15 cellular contexts compared by ENCODE assay signal in the genomic region with DNA sequence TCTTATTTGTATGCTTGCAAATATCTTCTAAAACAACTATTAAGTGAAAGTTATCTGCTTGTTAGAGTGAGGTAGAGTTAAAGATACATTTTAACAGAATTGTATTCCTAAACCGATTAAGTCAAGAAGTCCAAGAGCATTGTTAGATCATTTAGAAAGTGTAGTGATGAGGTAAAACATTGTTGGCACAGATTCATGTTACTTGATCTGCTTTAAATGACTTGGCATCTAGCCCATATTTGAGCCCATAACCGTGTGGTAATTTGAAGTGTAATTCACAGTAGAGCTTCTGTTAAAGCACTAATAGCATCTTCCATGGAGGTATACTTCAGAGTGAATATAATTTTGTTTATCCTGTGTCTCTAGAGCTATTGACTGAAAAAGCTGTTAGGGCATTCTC.
A peak's percentile ranks its signal among the peaks of the same experiment; 100 is the strongest.
DNase-seq lines count a peak whose midpoint lies in the region; ATAC-seq and TF ChIP-seq lines count a peak whose summit lies in the region.
"Had no signal": no experiment of that assay in that cellular context is flagged by ENCODE, and none has a peak within 500 bp of the region (broad histone marks: within the 10 kb centered on the region; RNA-seq: fewer than 3 reads in every experiment).

No MANE protein-coding gene starts in this region.

- intact Hi-C loops in Calu3 (cut with micrococcal nuclease; ENCODE audit: unreplicated experiment): loop anchor here (5.0 kb wide), 1 partner anchor 58 kb away; no protein-coding TSS in a partner anchor

- BruUV-seq in Calu3 (replicated peaks; lab: Mats Ljungman, UMichigan): no TSS peak

- no peaks in the 10 kb centered on the region for H3K27me3 Mint-ChIP-seq in Calu3 (ENCODE audit: unreplicated experiment)

- H3K4me3 ChIP-seq in fibroblast of lung (replicated peaks in 1 of 4; ENCODE audit: control extremely low read depth in 1 of 4, insufficient read depth in 1 of 4, low read depth in 3 of 4, low read length in 4 of 4) (no peak overlapping the region), H7 (ENCODE audit: insufficient read depth, low read depth, low read length) (no peak overlapping the region)
- H3K4me3 ChIP-seq: GM12878, lower lobe of right lung, right lobe of liver had no signal

- H3K4me1 ChIP-seq in fibroblast of lung (ENCODE audit: control insufficient read depth, extremely low read depth, insufficient read depth, low read length): peaks cover 6% of the 10 kb centered on the region

- H4K20me1 ChIP-seq in fibroblast of lung (ENCODE audit: control insufficient read depth, extremely low read depth, insufficient read depth, low read length): peaks cover 6% of the 10 kb centered on the region

- ATAC-seq in HG02938 (IDR thresholded peaks at IDR 0.05; ENCODE audit: unreplicated experiment): no peak
- ATAC-seq: GM12878, lower lobe of right lung, right lobe of liver had no signal

- H3K27ac Mint-ChIP-seq in Calu3 (ENCODE audit: unreplicated experiment): no peak overlapping the region

- no peaks in the 10 kb centered on the region for H3K9me3 Mint-ChIP-seq in Calu3 (ENCODE audit: low read depth, unreplicated experiment)

- no peaks in the 10 kb centered on the region for H3K36me3 ChIP-seq in fibroblast of lung (ENCODE audit: control insufficient read depth, insufficient read depth, low read length)
- H3K36me3 ChIP-seq in H7 (replicated peaks; ENCODE audit: control insufficient read depth, insufficient read depth, low read length): no peaks in the 10 kb centered on the region
- H3K36me3 ChIP-seq: brain microvascular endothelial cell, lower lobe of right lung had no signal

- no peaks in the 10 kb centered on the region for H3K9me3 ChIP-seq in fibroblast of lung (ENCODE audit: control insufficient read depth, insufficient read depth, low read depth, low read length)
- H3K9me3 ChIP-seq: lower lobe of right lung, right lobe of liver had no signal

- no peak overlapping the region for H2AFZ ChIP-seq in fibroblast of lung (ENCODE audit: low read length)

- CTCF ChIA-PET in Calu3 (lab: Charles Lee): no interaction called here

- no peak overlapping the region for H3K4me2 ChIP-seq in fibroblast of lung (ENCODE audit: extremely low read depth, insufficient read depth, low read length)

- peaks cover 17% of the 10 kb centered on the region for H3K4me1 Mint-ChIP-seq in Calu3 (ENCODE audit: low read depth, unreplicated experiment)

- TF ChIP-seq CTCF in Calu3 (IDR thresholded peaks at IDR 0.05; ENCODE audit: unreplicated experiment) (no peak), fibroblast of lung (conservative IDR thresholded peaks at IDR 0.05 in 1 of 2, IDR thresholded peaks at IDR 0.05 in 1 of 2; ENCODE audit: low read depth in 1 of 2, low read length in 2 of 2) (no peak)

- H3K27ac ChIP-seq in fibroblast of lung (ENCODE audit: insufficient read depth, low read length): no peak overlapping the region
- H3K27ac ChIP-seq: brain microvascular endothelial cell, lower lobe of right lung, right lobe of liver had no signal

- H3K4me3 Mint-ChIP-seq in Calu3 (ENCODE audit: low read depth, unreplicated experiment): no peak overlapping the region

- H3K27me3 ChIP-seq in fibroblast of lung (ENCODE audit: control insufficient read depth, insufficient read depth, low read length) (no peaks in the 10 kb centered on the region), H7 (ENCODE audit: control insufficient read depth, insufficient read depth, low read length) (no peaks in the 10 kb centered on the region)
- H3K27me3 ChIP-seq: brain microvascular endothelial cell, right lobe of liver had no signal

- no peak overlapping the region for H3K9ac ChIP-seq in fibroblast of lung (ENCODE audit: insufficient read depth, low read length)

- peak; percentile 1 for DNase-seq in Calu3
- peak; percentile 76 for DNase-seq in NCI-H1092 treated with DMSO at 0.1 percent for 48 hours (lab: John Stamatoyannopoulos, UW)
- peak; percentile 23 for DNase-seq in NCI-H524 treated with DMSO at 0.1 percent for 48 hours (lab: John Stamatoyannopoulos, UW)
- DNase-seq in fibroblast of lung (ENCODE audit: low read depth in 2 of 2): peak; percentile 48 to 57
- no peak for DNase-seq in H7
- no peak for DNase-seq in CD1c-positive myeloid dendritic cell (ENCODE audit: extremely low spot score)
- no peak for DNase-seq in NK-92 treated with Interleukin-12 subunit alpha and Interleukin-12 subunit beta, amount 100 ng/mL, for 24 hours (lab: John Stamatoyannopoulos, UW)
- DNase-seq: AML-193, brain microvascular endothelial cell, foreskin melanocyte, lower lobe of right lung, right lobe of liver, SW 1271 had no signal

- peaks cover 98% of the 10 kb centered on the region for H3K79me2 ChIP-seq in fibroblast of lung (ENCODE audit: control insufficient read depth, insufficient read depth, low read length)

- no peaks in the 10 kb centered on the region for H3K36me3 Mint-ChIP-seq in Calu3 (ENCODE audit: insufficient read depth, unreplicated experiment)

Comparison
In these comparisons a context has a peak if more than half of its experiments do, and no peak if none do; other contexts are left out.
1. DNase-seq: peak in Calu3 (single experiment), NCI-H1092 treated with DMSO at 0.1 percent for 48 hours (single experiment), NCI-H524 treated with DMSO at 0.1 percent for 48 hours (single experiment) and fibroblast of lung (2 of 2); none in H7 (single experiment), CD1c-positive myeloid dendritic cell (single experiment) and NK-92 treated with Interleukin-12 subunit alpha and Interleukin-12 subunit beta, amount 100 ng/mL, for 24 hours (single experiment).